ENCODE assay signal across 13 cellular contexts in genomic region chr19:29676586-29676985, GRCh38. TPM values are rescaled to one million over a fixed set of nuclear protein-coding genes. Genes with fewer than 3 reads are reported as not detected.
A peak's percentile ranks its signal among the peaks of the same experiment; 100 is the strongest.
DNase-seq lines count a peak whose midpoint lies in the region; ATAC-seq and TF ChIP-seq lines count a peak whose summit lies in the region.
"Had no signal": no experiment of that assay in that cellular context is flagged by ENCODE, and none has a peak within 500 bp of the region (broad histone marks: within the 10 kb centered on the region; RNA-seq: fewer than 3 reads in every experiment).

No MANE protein-coding gene starts in this region.

- intact Hi-C loops in activated T-helper 1 cell treated with anti-CD3 and anti-CD28 coated beads, Interleukin-12 subunit alpha, Interleukin-12 subunit beta, Interleukin-2, Interleukin-4 antibody, amounts not matched to agents 30 ng/mL and 10 ng/mL and 1 ng/mL, durations not matched to agents 14 hours and 24 hours and 36 hours (cut with micrococcal nuclease), result no loop called here
- intact Hi-C loops in left ventricle myocardium superior (cut with micrococcal nuclease) (no loop called here), sigmoid colon (cut with DNase I) (no loop called here), transverse colon (cut with DNase I; ENCODE audit: low total_unique reads) (no loop called here)

- H3K4me1 ChIP-seq in DND-41 (ENCODE audit: insufficient read depth, low read length), result peaks cover 57% of the 10 kb centered on the region
- peaks cover 0 to 68% (median 50%) of the 10 kb centered on the region in 4 donors for H3K4me1 ChIP-seq in sigmoid colon
- peaks cover 0 to 40% (median 12%) of the 10 kb centered on the region in 4 donors for H3K4me1 ChIP-seq in transverse colon

- in situ Hi-C loops in transverse colon (cut with MboI; ENCODE audit: low pct_ligation_motif_present in 1 of 4, low pct_unique_long_range_greater_than_20kb in 1 of 4, low sequenced_read_pairs in 3 of 4), result no loop called here

- H4K20me1 ChIP-seq in DND-41 (ENCODE audit: insufficient read depth, low read length), result no peaks in the 10 kb centered on the region

- ATAC-seq in DND-41 (ENCODE audit: insufficient read depth, low read depth), result no peak
- peak; percentile 68 for ATAC-seq in left ventricle myocardium superior
- no peak for ATAC-seq in HG03095 (IDR thresholded peaks at IDR 0.05; ENCODE audit: unreplicated experiment)

- H3K4me2 ChIP-seq in DND-41 (ENCODE audit: insufficient read depth, low read length), result no peak overlapping the region
- H3K4me2 ChIP-seq: SK-N-SH had no signal

- H3K27me3 Mint-ChIP-seq in activated T-helper 1 cell treated with anti-CD3 and anti-CD28 coated beads, Interleukin-12 subunit alpha, Interleukin-12 subunit beta, Interleukin-2, Interleukin-4 antibody, amounts not matched to agents 30 ng/mL and 10 ng/mL and 1 ng/mL, durations not matched to agents 14 hours and 24 hours and 36 hours (ENCODE audit: insufficient read depth), result no peaks in the 10 kb centered on the region

- peak overlapping the region; percentile 48 for H3K27ac Mint-ChIP-seq in activated T-helper 1 cell treated with anti-CD3 and anti-CD28 coated beads, Interleukin-12 subunit alpha, Interleukin-12 subunit beta, Interleukin-2, Interleukin-4 antibody, amounts not matched to agents 30 ng/mL and 10 ng/mL and 1 ng/mL, durations not matched to agents 14 hours and 24 hours and 36 hours

- H3K4me3 ChIP-seq in DND-41 (ENCODE audit: low read depth in 1 of 2, low read length in 2 of 2) (no peak overlapping the region), sigmoid colon (no peak overlapping the region), transverse colon (no peak overlapping the region)

- no peak for TF ChIP-seq CTCF in DND-41 (IDR thresholded peaks at IDR 0.05; ENCODE audit: borderline replicate concordance, extremely low read depth, low read length, poor library complexity, severe bottlenecking)
- no peak for TF ChIP-seq CTCF in sigmoid colon (IDR thresholded peaks at IDR 0.05)
- no peak for TF ChIP-seq CTCF in transverse colon (IDR thresholded peaks at IDR 0.05)

- H3K9me3 ChIP-seq in DND-41 (ENCODE audit: insufficient read depth, low read length, severe bottlenecking) (no peaks in the 10 kb centered on the region), sigmoid colon (no peaks in the 10 kb centered on the region), transverse colon (no peaks in the 10 kb centered on the region)
- H3K9me3 ChIP-seq: SK-N-SH had no signal

- H2AFZ ChIP-seq in DND-41 (ENCODE audit: low read depth, low read length), result no peak overlapping the region

- DNase-seq in DND-41 (no peak), left ventricle myocardium superior (peak; percentile 84), sigmoid colon (peak; percentile 52), AML-193 (lab: John Stamatoyannopoulos, UW) (no peak), globus pallidus (ENCODE audit: low spot score) (no peak), transverse colon (no peak)
- DNase-seq in activated T-helper 1 cell treated with anti-CD3 and anti-CD28 coated beads, Interleukin-12 subunit alpha, Interleukin-12 subunit beta, Interleukin-2, Interleukin-4 antibody, amounts not matched to agents 30 ng/mL and 10 ng/mL and 1 ng/mL, durations not matched to agents 14 hours and 24 hours and 36 hours (ENCODE audit: low spot score), result no peak
- DNase-seq: activated CD8-positive, alpha-beta memory T cell treated with anti-CD3 and anti-CD28 coated beads for 24 hours; Calu3; SK-N-SH; stimulated activated CD4-positive, alpha-beta T cell treated with anti-CD3 and anti-CD28 coated beads, Interleukin-4, amount 100 ng/mL, for 4 hours; trophoblast cell had no signal

- H3K79me2 ChIP-seq in DND-41 (ENCODE audit: insufficient read depth, low read length), result peaks cover 18% of the 10 kb centered on the region

- H3K9ac ChIP-seq in DND-41 (ENCODE audit: low read depth, low read length), result no peak overlapping the region
- H3K9ac ChIP-seq: SK-N-SH had no signal

- peaks cover 34% of the 10 kb centered on the region for H3K36me3 Mint-ChIP-seq in activated T-helper 1 cell treated with anti-CD3 and anti-CD28 coated beads, Interleukin-12 subunit alpha, Interleukin-12 subunit beta, Interleukin-2, Interleukin-4 antibody, amounts not matched to agents 30 ng/mL and 10 ng/mL and 1 ng/mL, durations not matched to agents 14 hours and 24 hours and 36 hours (ENCODE audit: low read depth)

- no peak for TF ChIP-seq POLR2A in sigmoid colon (IDR thresholded peaks at IDR 0.05)
- no peak for TF ChIP-seq POLR2A in transverse colon (IDR thresholded peaks at IDR 0.05)

- H3K27me3 ChIP-seq in DND-41 (ENCODE audit: insufficient read depth, low read length, poor library complexity), result no peaks in the 10 kb centered on the region
- no peaks in the 10 kb centered on the region for H3K27me3 ChIP-seq in sigmoid colon
- no peaks in the 10 kb centered on the region for H3K27me3 ChIP-seq in transverse colon

- no peak for TF ChIP-seq EP300 in sigmoid colon (IDR thresholded peaks at IDR 0.05)
- TF ChIP-seq EP300 in transverse colon (IDR thresholded peaks at IDR 0.05; ENCODE audit: low read depth), result no peak

- 48 to 65% methylated on average over 8 of the region's 8 CpGs for WGBS in sigmoid colon, 2 donors
- WGBS in transverse colon (ENCODE audit: low coverage in 1 of 2), 2 donors, result 52% methylated on average over 7 of the region's 8 CpGs; no CpG with 5 or more reads in 1 of the 2 donors

- no peak overlapping the region for H3K4me3 Mint-ChIP-seq in activated T-helper 1 cell treated with anti-CD3 and anti-CD28 coated beads, Interleukin-12 subunit alpha, Interleukin-12 subunit beta, Interleukin-2, Interleukin-4 antibody, amounts not matched to agents 30 ng/mL and 10 ng/mL and 1 ng/mL, durations not matched to agents 14 hours and 24 hours and 36 hours

- H3K9me3 Mint-ChIP-seq in activated T-helper 1 cell treated with anti-CD3 and anti-CD28 coated beads, Interleukin-12 subunit alpha, Interleukin-12 subunit beta, Interleukin-2, Interleukin-4 antibody, amounts not matched to agents 30 ng/mL and 10 ng/mL and 1 ng/mL, durations not matched to agents 14 hours and 24 hours and 36 hours, result no peaks in the 10 kb centered on the region

- peak overlapping the region; percentile 60 for H3K27ac ChIP-seq in DND-41 (ENCODE audit: low read length)
- peak overlapping the region in 1 of 4 donors; percentile 70 for H3K27ac ChIP-seq in sigmoid colon
- H3K27ac ChIP-seq in transverse colon, result peak overlapping the region in 1 of 4 donors; percentile 34

- H3K36me3 ChIP-seq in DND-41 (ENCODE audit: insufficient read depth, low read length) (peaks cover 33% of the 10 kb centered on the region), sigmoid colon (peaks cover 15 to 40% (median 27%) of the 10 kb centered on the region in 4 donors), transverse colon (peaks cover 0 to 9% (median 0%) of the 10 kb centered on the region in 4 donors)

- peaks cover 52% of the 10 kb centered on the region for H3K4me1 Mint-ChIP-seq in activated T-helper 1 cell treated with anti-CD3 and anti-CD28 coated beads, Interleukin-12 subunit alpha, Interleukin-12 subunit beta, Interleukin-2, Interleukin-4 antibody, amounts not matched to agents 30 ng/mL and 10 ng/mL and 1 ng/mL, durations not matched to agents 14 hours and 24 hours and 36 hours (ENCODE audit: low read depth)

RNA-seq across cellular contexts. Expression of gene PLEKHF1, which starts 11.3 kb away (rescaled TPM):
- total RNA-seq in activated T-helper 1 cell treated with anti-CD3 and anti-CD28 coated beads, Interleukin-12 subunit alpha, Interleukin-12 subunit beta, Interleukin-2, Interleukin-4 antibody, amounts not matched to agents 30 ng/mL and 10 ng/mL and 1 ng/mL, durations not matched to agents 14 hours and 24 hours and 36 hours, result 30.9 and 35.0 TPM in 2 replicates
- total RNA-seq in left ventricle myocardium superior (44.7 TPM), sigmoid colon (10 to 100 TPM; 19.4 to 34.6 (median 22.6) TPM), transverse colon (10 to 100 TPM in 3 of 4 donors, 1 to 10 TPM in 1; 8.6 to 38.8 (median 14.2) TPM)
- 10 to 100 TPM in 1 of 3 donors, 1 to 10 TPM in 2; 1.2 to 13.0 (median 6.0) TPM for polyA plus RNA-seq in sigmoid colon

RNA-seq across cellular contexts. Expression of gene C19orf12, which starts 38.5 kb away (rescaled TPM):
- 47.9 and 50.2 TPM in 2 replicates for total RNA-seq in activated T-helper 1 cell treated with anti-CD3 and anti-CD28 coated beads, Interleukin-12 subunit alpha, Interleukin-12 subunit beta, Interleukin-2, Interleukin-4 antibody, amounts not matched to agents 30 ng/mL and 10 ng/mL and 1 ng/mL, durations not matched to agents 14 hours and 24 hours and 36 hours
- total RNA-seq in left ventricle myocardium superior (57.0 TPM), sigmoid colon (10 to 100 TPM; 32.1 to 36.0 (median 34.2) TPM), transverse colon (10 to 100 TPM; 13.9 to 33.3 (median 21.4) TPM)
- 10 to 100 TPM; 13.2 to 19.1 (median 16.0) TPM for polyA plus RNA-seq in sigmoid colon

Comparison
In these comparisons a context has a peak if more than half of its experiments do, and no peak if none do; other contexts are left out.
1. DNase-seq: peak in left ventricle myocardium superior (single experiment) and sigmoid colon (single experiment); none in DND-41 (single experiment), activated T-helper 1 cell treated with anti-CD3 and anti-CD28 coated beads, Interleukin-12 subunit alpha, Interleukin-12 subunit beta, Interleukin-2, Interleukin-4 antibody, amounts not matched to agents 30 ng/mL and 10 ng/mL and 1 ng/mL, durations not matched to agents 14 hours and 24 hours and 36 hours (single experiment), AML-193 (0 of 2), globus pallidus (single experiment) and transverse colon (single experiment).